Comparison of ENCODE assay signal across 9 cellular contexts in genomic region chr14:91108941-91109611, GRCh38. TPM values are rescaled to one million over a fixed set of nuclear protein-coding genes. Genes with fewer than 3 reads are reported as not detected.
DNase-seq lines count a peak whose midpoint lies in the region; ATAC-seq and TF ChIP-seq lines count a peak whose summit lies in the region.
"Had no signal": no experiment of that assay in that cellular context is flagged by ENCODE, and none has a peak within 500 bp of the region (broad histone marks: within the 10 kb centered on the region; RNA-seq: fewer than 3 reads in every experiment).

No MANE protein-coding gene starts in this region.

- peak overlapping the region; percentile 95 for H3K27ac Mint-ChIP-seq in CD4-positive, alpha-beta T cell
- H3K27ac Mint-ChIP-seq in natural killer cell = peak overlapping the region; percentile 47 to 59

- H3K4me2 ChIP-seq in MM.1S (ENCODE audit: low read depth, low read length) = no peak overlapping the region

- H3K9ac ChIP-seq in MM.1S (ENCODE audit: low read length) = no peak overlapping the region

- no peaks in the 10 kb centered on the region for H3K9me3 Mint-ChIP-seq in CD4-positive, alpha-beta T cell
- H3K9me3 Mint-ChIP-seq in natural killer cell = no peaks in the 10 kb centered on the region

- POLR2A ChIA-PET in CD4-positive, alpha-beta T cell (lab: Charles Lee) = no interaction called here

- no peaks in the 10 kb centered on the region for H3K9me2 ChIP-seq in MM.1S (replicated peaks; ENCODE audit: insufficient read depth, low read length)

- peaks cover 6% of the 10 kb centered on the region for H3K36me3 Mint-ChIP-seq in CD4-positive, alpha-beta T cell (ENCODE audit: low read depth)
- no peaks in the 10 kb centered on the region for H3K36me3 Mint-ChIP-seq in natural killer cell

- no peaks in the 10 kb centered on the region for H4K20me1 ChIP-seq in MM.1S (ENCODE audit: insufficient read depth, low read length)

- ATAC-seq in CD4-positive, alpha-beta T cell (ENCODE audit: poor library complexity) = peak; percentile 27
- ATAC-seq in natural killer cell (no peak), GM21367 (IDR thresholded peaks at IDR 0.05; ENCODE audit: unreplicated experiment) (no peak)

- peaks cover 6 to 24% of the 10 kb centered on the region in 2 donors for H3K4me1 ChIP-seq in ascending aorta
- no peaks in the 10 kb centered on the region for H3K4me1 ChIP-seq in MM.1S (ENCODE audit: low read length)

- no peaks in the 10 kb centered on the region for H3K79me2 ChIP-seq in MM.1S (ENCODE audit: low read length)

- peak overlapping the region; percentile 4 for H3K27ac ChIP-seq in CD4-positive, alpha-beta T cell (ENCODE audit: low read depth, low read length)
- peak overlapping the region; percentile 40 to 46 for H3K27ac ChIP-seq in ascending aorta
- H3K27ac ChIP-seq in MM.1S (ENCODE audit: low read length) = no peak overlapping the region

- no peak for TF ChIP-seq CTCF in CD4-positive, alpha-beta T cell (IDR thresholded peaks at IDR 0.05)
- TF ChIP-seq CTCF in ascending aorta (IDR thresholded peaks at IDR 0.05) (no peak), natural killer cell (IDR thresholded peaks at IDR 0.05) (no peak), MM.1S (IDR thresholded peaks at IDR 0.05; ENCODE audit: low read length) (no peak)

- H3K27me3 ChIP-seq in CD4-positive, alpha-beta T cell (ENCODE audit: control insufficient read depth, insufficient read depth, low read length) = no peaks in the 10 kb centered on the region
- H3K27me3 ChIP-seq in ascending aorta = no peaks in the 10 kb centered on the region
- H3K27me3 ChIP-seq in MM.1S (replicated peaks; ENCODE audit: insufficient read depth, low read length) = no peaks in the 10 kb centered on the region

- no peaks in the 10 kb centered on the region for H3K27me3 Mint-ChIP-seq in CD4-positive, alpha-beta T cell
- no peaks in the 10 kb centered on the region for H3K27me3 Mint-ChIP-seq in natural killer cell (ENCODE audit: low read depth in 2 of 2)

- H3K36me3 ChIP-seq in ascending aorta (no peaks in the 10 kb centered on the region), MM.1S (replicated peaks; ENCODE audit: insufficient read depth, low read length) (no peaks in the 10 kb centered on the region)

- no peak overlapping the region for H3K4me3 ChIP-seq in ascending aorta
- no peak overlapping the region for H3K4me3 ChIP-seq in MM.1S (ENCODE audit: low read length)

- H3K9me3 ChIP-seq in CD4-positive, alpha-beta T cell (ENCODE audit: control insufficient read depth, low read length) = no peaks in the 10 kb centered on the region
- H3K9me3 ChIP-seq in ascending aorta (no peaks in the 10 kb centered on the region), MM.1S (replicated peaks; ENCODE audit: insufficient read depth, low read length) (no peaks in the 10 kb centered on the region)

- H3F3A ChIP-seq in MM.1S (ENCODE audit: insufficient read depth, low read length) = peaks cover 7% of the 10 kb centered on the region; the same call in 1 of the 2 replicates

- peak overlapping the region; percentile 64 for H3K4me3 Mint-ChIP-seq in CD4-positive, alpha-beta T cell
- H3K4me3 Mint-ChIP-seq in natural killer cell = peak overlapping the region; percentile 4

- H3K4me1 Mint-ChIP-seq in CD4-positive, alpha-beta T cell (ENCODE audit: low read depth) = peaks cover 45% of the 10 kb centered on the region
- H3K4me1 Mint-ChIP-seq in natural killer cell = peaks cover 44 to 45% of the 10 kb centered on the region in 2 donors

- DNase-seq in CD4-positive, alpha-beta T cell = peak in 9 of 10 experiments; percentile 12 to 53 (median 30)
- DNase-seq in NCI-H146 treated with DMSO at 0.1 percent for 48 hours (lab: John Stamatoyannopoulos, UW; ENCODE audit: unreplicated experiment) (peak; percentile 27), ascending aorta (ENCODE audit: low spot score in 2 of 2) (peak in 1 of 2 donors; percentile 66), natural killer cell (no peak), SW 1271 (lab: John Stamatoyannopoulos, UW) (no peak), RKO (ENCODE audit: low spot score) (no peak), MM.1S (no peak)
- DNase-seq: NCI-H187 treated with DMSO at 0.1 percent for 48 hours had no signal

- intact Hi-C loops in CD4-positive, alpha-beta T cell (cut with DNase I, micrococcal nuclease) = no loop called here
- intact Hi-C loops in ascending aorta (cut with DNase I) (no loop called here), natural killer cell (cut with micrococcal nuclease) (no loop called here)

- CTCF ChIA-PET in CD4-positive, alpha-beta T cell (lab: Charles Lee) = no interaction called here

- H2AFZ ChIP-seq in MM.1S (ENCODE audit: low read length) = no peak overlapping the region

RNA-seq across cellular contexts. Expression of gene DGLUCY, which starts 4.8 kb away (rescaled TPM):
- 10 to 100 TPM; 33.0 to 34.9 TPM for total RNA-seq in CD4-positive, alpha-beta T cell
- 59.2 TPM for total RNA-seq in ascending aorta
- 100 to 1,000 TPM; 108 to 142 (median 110) TPM for total RNA-seq in natural killer cell

RNA-seq across cellular contexts. Expression of gene RPS6KA5, which starts 48.6 kb away (rescaled TPM):
- 10 to 100 TPM; 28.0 to 29.8 TPM for total RNA-seq in CD4-positive, alpha-beta T cell
- 0.21 TPM for total RNA-seq in ascending aorta
- 10 to 100 TPM; 24.1 to 28.5 (median 27.9) TPM for total RNA-seq in natural killer cell

Comparison
In these comparisons a context has a peak if more than half of its experiments do, and no peak if none do; other contexts are left out.
1. DNase-seq: peak in CD4-positive, alpha-beta T cell (9 of 10) and NCI-H146 treated with DMSO at 0.1 percent for 48 hours (single experiment); none in natural killer cell (single experiment), SW 1271 (0 of 2), RKO (single experiment) and MM.1S (single experiment).
2. RNA of gene RPS6KA5, which starts 48.6 kb away (total RNA-seq): 28.0 to 29.8 TPM in CD4-positive, alpha-beta T cell and 24.1 to 28.5 TPM in natural killer cell; 0.21 TPM in ascending aorta (single experiment); every median in the first group is over 10 times any median in the second.